8 cellular contexts compared by ENCODE assay signal in the genomic region with DNA sequence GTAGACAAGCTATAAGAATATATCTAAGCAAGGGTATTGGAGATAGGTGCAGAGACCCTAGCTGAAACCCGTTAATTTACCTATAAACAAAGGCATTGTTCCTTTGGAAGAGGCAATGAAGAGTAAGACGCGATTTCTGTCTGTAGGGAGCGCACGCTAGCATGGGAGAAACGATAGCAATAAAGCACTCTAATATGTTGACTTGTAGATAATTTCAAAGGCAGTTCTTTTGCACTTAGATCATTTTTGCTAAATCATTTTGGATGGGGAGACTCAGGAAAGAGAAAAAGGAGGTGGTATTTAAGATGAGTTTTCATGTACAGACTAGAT. TPM values are rescaled to one million over a fixed set of nuclear protein-coding genes. Genes with fewer than 3 reads are reported as not detected.
DNase-seq lines count a peak whose midpoint lies in the region; ATAC-seq, FAIRE-seq and TF ChIP-seq lines count a peak whose summit lies in the region.

No MANE protein-coding gene starts in this region.

- peak overlapping the region; percentile 91 for H3K4me3 ChIP-seq in Loucy (ENCODE audit: low read length, poor library complexity, severe bottlenecking)
- H3K4me3 ChIP-seq in endodermal cell (ENCODE audit: low read length), result peak overlapping the region; percentile 98
- peak overlapping the region; percentile 68 for H3K4me3 ChIP-seq in ovary

- no peak for DNase-seq in D721Med (ENCODE audit: insufficient read length, low spot score)
- DNase-seq in endodermal cell, result peak; percentile 68
- no peak for DNase-seq in ovary
- no peak for DNase-seq in HuH-7.5 (ENCODE audit: low spot score)
- DNase-seq in D341Med (ENCODE audit: low spot score), result no peak

- peaks cover 6% of the 10 kb centered on the region for H3K27me3 Mint-ChIP-seq in endodermal cell (ENCODE audit: insufficient read depth)

- peak overlapping the region; percentile 89 for H3K27ac ChIP-seq in endodermal cell (ENCODE audit: low read depth, low read length)
- no peak overlapping the region for H3K27ac ChIP-seq in ovary

- H4K20me1 ChIP-seq in Loucy (ENCODE audit: insufficient read depth, low read length, poor library complexity, severe bottlenecking), result no peaks in the 10 kb centered on the region

- no peaks in the 10 kb centered on the region for H3K9me3 Mint-ChIP-seq in endodermal cell

- peaks cover 17% of the 10 kb centered on the region for H3K79me2 ChIP-seq in Loucy (ENCODE audit: insufficient read depth, low read length)

- H2AFZ ChIP-seq in Loucy (ENCODE audit: low read length), result peak overlapping the region; percentile 89

- peaks cover 23% of the 10 kb centered on the region for H3K4me1 ChIP-seq in Loucy (ENCODE audit: insufficient read depth, low read length, poor library complexity, severe bottlenecking)
- no peaks in the 10 kb centered on the region for H3K4me1 ChIP-seq in endodermal cell (ENCODE audit: control insufficient read depth, insufficient read depth, low read length)
- H3K4me1 ChIP-seq in ovary (ENCODE audit: insufficient read depth), result peaks cover 2% of the 10 kb centered on the region

- H3K27me3 ChIP-seq in Loucy (ENCODE audit: insufficient read depth, low read length, poor library complexity, severe bottlenecking) (no peaks in the 10 kb centered on the region), endodermal cell (ENCODE audit: control insufficient read depth, insufficient read depth, low read length, poor library complexity, severe bottlenecking) (no peaks in the 10 kb centered on the region), ovary (no peaks in the 10 kb centered on the region)

- FAIRE-seq in D721Med (lab: Jason Lieb, UNC), result no peak

- no peak overlapping the region for H3K27ac Mint-ChIP-seq in endodermal cell

- H3K9ac ChIP-seq in Loucy (ENCODE audit: low read depth, low read length, poor library complexity, severe bottlenecking) (peak overlapping the region; percentile 76), endodermal cell (ENCODE audit: extremely low read depth, low read length, poor library complexity, severe bottlenecking) (peak overlapping the region; percentile 95)

- peak; percentile 48 for TF ChIP-seq CTCF in D721Med (IDR thresholded peaks at IDR 0.05; ENCODE audit: insufficient read depth, missing control alignments)
- TF ChIP-seq CTCF in Loucy (conservative IDR thresholded peaks at IDR 0.05; ENCODE audit: low read length), result peak; percentile 62
- TF ChIP-seq CTCF in endodermal cell (conservative IDR thresholded peaks at IDR 0.05), result peak; percentile 73
- no peak for TF ChIP-seq CTCF in ovary (IDR thresholded peaks at IDR 0.05)

- H3K4me1 Mint-ChIP-seq in endodermal cell, result no peaks in the 10 kb centered on the region

- intact Hi-C loops in ovary (cut with DNase I), result no loop called here

- H3K9me2 ChIP-seq in Loucy (replicated peaks; ENCODE audit: low read depth, low read length), result no peaks in the 10 kb centered on the region

- no peak for ATAC-seq in HG02588 (IDR thresholded peaks at IDR 0.05; ENCODE audit: unreplicated experiment)
- no peak for ATAC-seq in HG02970 (IDR thresholded peaks at IDR 0.05; ENCODE audit: low FRiP score, unreplicated experiment)

- peak overlapping the region; percentile 86 for H3K4me2 ChIP-seq in Loucy (ENCODE audit: low read depth, low read length, poor library complexity, severe bottlenecking)

- H3K36me3 ChIP-seq in Loucy (ENCODE audit: insufficient read depth, low read length) (no peaks in the 10 kb centered on the region), endodermal cell (ENCODE audit: control insufficient read depth, insufficient read depth, low read length) (peaks cover 8% of the 10 kb centered on the region), ovary (no peaks in the 10 kb centered on the region)

- H3K4me3 Mint-ChIP-seq in endodermal cell, result no peak overlapping the region

- WGBS in endodermal cell (ENCODE audit: insufficient coverage in 1 of 2, insufficient read length in 1 of 2), 2 experiments, result 1 to 5% methylated on average over 4 to 6 of the region's 6 CpGs
- 1 to 2% (median 1%) methylated on average over 6 of the region's 6 CpGs for WGBS in ovary, 3 donors

- TF ChIP-seq EP300 in ovary (IDR thresholded peaks at IDR 0.05), result no peak

- no peaks in the 10 kb centered on the region for H3F3A ChIP-seq in Loucy (ENCODE audit: low read depth)

- no peaks in the 10 kb centered on the region for H3K9me3 ChIP-seq in Loucy (ENCODE audit: insufficient read depth, low read depth, low read length)
- no peaks in the 10 kb centered on the region for H3K9me3 ChIP-seq in endodermal cell (ENCODE audit: control insufficient read depth, low read length)
- H3K9me3 ChIP-seq in ovary, result no peaks in the 10 kb centered on the region

- TF ChIP-seq POLR2A in ovary (IDR thresholded peaks at IDR 0.05), result no peak

- peaks cover 16% of the 10 kb centered on the region for H3K36me3 Mint-ChIP-seq in endodermal cell (ENCODE audit: low read depth)

RNA-seq across cellular contexts. Expression of gene CCDC77, which starts 0.6 kb away (rescaled TPM):
- total RNA-seq in endodermal cell (10 to 100 TPM; 26.4 to 39.1 TPM), ovary (10 to 100 TPM in 1 of 7 donors, 1 to 10 TPM in 6; 4.2 to 10.7 (median 6.0) TPM)
- polyA plus RNA-seq in endodermal cell (2013, experiment 1 of 2), result 27.5 TPM
- 23.6 TPM for polyA plus RNA-seq in endodermal cell (2013, experiment 2 of 2)
- 1 to 10 TPM; 4.9 to 8.2 TPM for polyA plus RNA-seq in ovary

RNA-seq across cellular contexts. Expression of gene KDM5A, which starts 13.0 kb away (rescaled TPM):
- total RNA-seq in endodermal cell (100 to 1,000 TPM in 1 of 2 donors, 10 to 100 TPM in 1; 59.9 to 157 TPM), ovary (10 to 100 TPM; 44.5 to 69.9 (median 62.0) TPM)
- polyA plus RNA-seq in endodermal cell (2013, experiment 1 of 2), result 25.3 TPM
- 24.9 TPM for polyA plus RNA-seq in endodermal cell (2013, experiment 2 of 2)
- 10 to 100 TPM; 11.6 to 21.9 TPM for polyA plus RNA-seq in ovary

RNA-seq across cellular contexts. Expression of gene B4GALNT3, which starts 57.6 kb away (rescaled TPM):
- total RNA-seq in endodermal cell, result 100 to 1,000 TPM in 1 of 2 donors, 10 to 100 TPM in 1; 61.5 to 155 TPM
- 13.3 TPM for polyA plus RNA-seq in endodermal cell (2013, experiment 1 of 2)
- polyA plus RNA-seq in endodermal cell (2013, experiment 2 of 2), result 15.9 TPM
- 1 to 10 TPM in 5 of 7 donors, under 1 TPM in 2; 0.61 to 4.2 (median 1.8) TPM for total RNA-seq in ovary
- 1 to 10 TPM in 1 of 2 donors, under 1 TPM in 1; 0.58 to 1.2 TPM for polyA plus RNA-seq in ovary

Comparison
In these comparisons a context has a peak if more than half of its experiments do, and no peak if none do; other contexts are left out.
1. CTCF ChIP-seq: peak in D721Med (single experiment), Loucy (single experiment) and endodermal cell (single experiment); none in ovary (0 of 3).
2. RNA of gene B4GALNT3, which starts 57.6 kb away (total RNA-seq): 61.5 to 155 TPM in endodermal cell; 0.61 to 4.2 TPM in ovary; every median in the first group is over 10 times any median in the second.
3. Peak in every context shown above with its lines, with median percentiles within 50 percentile points of each other: H3K4me3 ChIP-seq.